In genomic region chrX:40094041-40094899, GRCh38 we compare ENCODE assay signal across 1 cellular context.
A peak's percentile ranks its signal among the peaks of the same experiment; 100 is the strongest.
TF ChIP-seq lines count a peak whose summit lies in the region.

No MANE protein-coding gene starts in this region.

TF ChIP-seq in K562, 482 proteins besides CTCF, POLR2A, EP300 and RAD21 (continued from another document):
- TF ChIP-seq MNT (conservative IDR thresholded peaks at IDR 0.05) (peak; percentile 27 to 64; a peak in 2 of 4 replicates), CBX1 (IDR thresholded peaks at IDR 0.05; ENCODE audit: low read depth) (no peak; the same call in 1 of the 2 replicates), NCOR1 (IDR thresholded peaks at IDR 0.05) (peak; percentile 42; the same call in 1 of the 2 replicates), CBFA2T3 (IDR thresholded peaks at IDR 0.05) (no peak), PCBP2 (IDR thresholded peaks at IDR 0.05; ENCODE audit: low read depth, low read length, poor library complexity, severe bottlenecking) (no peak), SP1 (CRISPR knock-in tag; IDR thresholded peaks at IDR 0.05) (peak; percentile 32; the same call in 1 of the 2 replicates), SAFB (IDR thresholded peaks at IDR 0.05; ENCODE audit: borderline replicate concordance, low read depth, low read length) (0 out of 2 replicates have a peak, but pooled peaks have one; percentile 16), ZNF263 (CRISPR knock-in tag; IDR thresholded peaks at IDR 0.05; ENCODE audit: borderline replicate concordance) (peak; percentile 81), ARID4B (CRISPR knock-in tag; IDR thresholded peaks at IDR 0.05) (0 out of 2 replicates have a peak, but pooled peaks have one; percentile 26), TEAD1 (CRISPR knock-in tag; IDR thresholded peaks at IDR 0.05) (0 out of 4 replicates have a peak, but pooled peaks of 1 of the 2 experiments have one; percentile 43), MEF2A (IDR thresholded peaks at IDR 0.05; ENCODE audit: control insufficient read depth, low read depth, low read length) (0 out of 2 replicates have a peak, but pooled peaks have one; percentile 50), ZFX (CRISPR knock-in tag; IDR thresholded peaks at IDR 0.05) (peak; percentile 30; the same call in 1 of the 2 replicates), CGGBP1 (CRISPR knock-in tag; IDR thresholded peaks at IDR 0.05) (no peak), KAT8 (IDR thresholded peaks at IDR 0.05; ENCODE audit: low read depth) (no peak), NRF1 (conservative IDR thresholded peaks at IDR 0.05 in 1 of 2, IDR thresholded peaks at IDR 0.05 in 1 of 2) (peak; percentile 68 to 76), PATZ1 (CRISPR knock-in tag; IDR thresholded peaks at IDR 0.05; ENCODE audit: borderline replicate concordance) (no peak), PCBP1 (IDR thresholded peaks at IDR 0.05; ENCODE audit: low read depth, low read length, poor library complexity, severe bottlenecking) (peak; percentile 67), BCOR (IDR thresholded peaks at IDR 0.05) (peak; percentile 26; the same call in 1 of the 2 replicates), POLR2G (IDR thresholded peaks at IDR 0.05; ENCODE audit: low read depth, low read length) (peak; percentile 88)
TF ChIP-seq in K562: peak in this region for 37.
